22 cellular contexts compared by ENCODE assay signal in the genomic region with DNA sequence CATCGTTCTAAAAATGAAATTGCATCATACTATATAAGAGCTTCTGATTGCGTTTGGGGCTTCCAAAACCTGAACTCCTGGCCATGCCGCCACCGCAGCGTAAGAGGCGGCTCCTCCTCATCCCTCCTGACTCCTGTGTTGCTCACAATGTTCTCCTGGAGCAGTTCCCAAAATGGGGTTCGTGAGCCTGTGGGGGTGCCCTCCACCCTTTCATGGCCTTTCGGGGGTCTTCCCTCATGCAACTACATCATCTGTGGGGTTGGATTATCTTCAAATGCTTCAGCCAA.
A peak's percentile ranks its signal among the peaks of the same experiment; 100 is the strongest.
DNase-seq lines count a peak whose midpoint lies in the region; ATAC-seq, FAIRE-seq and TF ChIP-seq lines count a peak whose summit lies in the region.
"Had no signal": no experiment of that assay in that cellular context is flagged by ENCODE, and none has a peak within 500 bp of the region (broad histone marks: within the 10 kb centered on the region; RNA-seq: fewer than 3 reads in every experiment).

No MANE protein-coding gene starts in this region.

- no peaks in the 10 kb centered on the region for H3K36me3 Mint-ChIP-seq in glutamatergic neuron (ENCODE audit: unreplicated experiment)
- H3K36me3 Mint-ChIP-seq: CD4-positive, alpha-beta memory T cell had no signal

- no peak for DNase-seq in HepG2 (ENCODE audit: low spot score)
- DNase-seq in right lobe of liver = no peak
- DNase-seq in glutamatergic neuron = no peak
- no peak for DNase-seq in NCI-H146 treated with DMSO at 0.1 percent for 48 hours (lab: John Stamatoyannopoulos, UW; ENCODE audit: unreplicated experiment)
- DNase-seq in EL = no peak
- DNase-seq: Caco-2; CD4-positive, alpha-beta memory T cell; DMS 273 treated with DMSO at 0.1 percent for 48 hours; IMR-90; NCI-H1105; NCI-H146; NCI-H748 treated with DMSO at 0.1 percent for 48 hours had no signal

- peaks cover 20% of the 10 kb centered on the region for H3K4me1 Mint-ChIP-seq in glutamatergic neuron (ENCODE audit: low read depth, unreplicated experiment)
- H3K4me1 Mint-ChIP-seq: CD4-positive, alpha-beta memory T cell had no signal

- H3K36me3 ChIP-seq in HepG2 (replicated peaks in 1 of 2; ENCODE audit: control insufficient read depth in 1 of 2, insufficient read depth in 2 of 2, low read length in 2 of 2) = no peaks in the 10 kb centered on the region
- no peaks in the 10 kb centered on the region for H3K36me3 ChIP-seq in right lobe of liver
- H3K36me3 ChIP-seq: BLaER1 had no signal

- no peak overlapping the region for H3K4me3 ChIP-seq in HepG2 (replicated peaks in 1 of 3; ENCODE audit: insufficient read depth in 1 of 3, low read depth in 2 of 3, low read length in 3 of 3)
- H3K4me3 ChIP-seq in right lobe of liver = no peak overlapping the region
- H3K4me3 ChIP-seq: BLaER1 had no signal

- POLR2A ChIA-PET in HepG2 (lab: Yijun Ruan, JAX) = no interaction called here

- H3K9me3 ChIP-seq in HepG2 (ENCODE audit: low read length) (no peaks in the 10 kb centered on the region), right lobe of liver (no peaks in the 10 kb centered on the region)
- H3K9me3 ChIP-seq: Caco-2 had no signal

- H3K4me1 ChIP-seq in HepG2 (ENCODE audit: insufficient read depth, low read length) (no peaks in the 10 kb centered on the region), right lobe of liver (no peaks in the 10 kb centered on the region)
- H3K4me1 ChIP-seq: BLaER1, Caco-2 had no signal

- BruUV-seq in HepG2 (replicated peaks; lab: Mats Ljungman, UMichigan) = no TSS peak

- no peak overlapping the region for H3K4me3 Mint-ChIP-seq in glutamatergic neuron (ENCODE audit: unreplicated experiment)
- H3K4me3 Mint-ChIP-seq: CD4-positive, alpha-beta memory T cell had no signal

- WGBS in HepG2 (ENCODE audit: low lambda C conversion rate) = 50% methylated on average over 8 of the region's 8 CpGs
- 59% methylated on average over 8 of the region's 8 CpGs for WGBS in right lobe of liver (ENCODE audit: insufficient coverage, low coverage, low lambda C conversion rate, missing lambda C conversion rate)

- TF ChIP-seq POLR2A in HepG2 (IDR thresholded peaks at IDR 0.05; ENCODE audit: insufficient read depth in 1 of 2, low read depth in 2 of 2, low read length in 2 of 2) (no peak), right lobe of liver (IDR thresholded peaks at IDR 0.05) (no peak)

- CTCF ChIA-PET in HepG2 (lab: Yijun Ruan, JAX; ENCODE audit: low intra/inter-chr PET ratio, low total read pairs) = no interaction called here

- intact Hi-C loops in HepG2 (cut with micrococcal nuclease; ENCODE audit: unreplicated experiment) (no loop called here), right lobe of liver (cut with DNase I) (no loop called here)

- H4K20me1 ChIP-seq in HepG2 (ENCODE audit: insufficient read depth, low read length) = no peaks in the 10 kb centered on the region
- H4K20me1 ChIP-seq: BLaER1 had no signal

- H3K27me3 ChIP-seq in HepG2 (ENCODE audit: control insufficient read depth in 1 of 2, insufficient read depth in 2 of 2, low read length in 2 of 2) (peaks cover 0 to 5% of the 10 kb centered on the region in 2 experiments; a peak in 2 of 5 replicates), right lobe of liver (no peaks in the 10 kb centered on the region)
- H3K27me3 ChIP-seq: BLaER1 had no signal

- no peak overlapping the region for H2AFZ ChIP-seq in HepG2 (ENCODE audit: low read length)

- TF ChIP-seq EP300 in HepG2 (IDR thresholded peaks at IDR 0.05; ENCODE audit: low read depth in 2 of 2, low read length in 2 of 2) (no peak), HepG2 (CRISPR knock-in tag; IDR thresholded peaks at IDR 0.05; ENCODE audit: borderline replicate concordance) (no peak)

- no peaks in the 10 kb centered on the region for H3K79me2 ChIP-seq in HepG2 (ENCODE audit: insufficient read depth, low read length)

- H3K27ac ChIP-seq in HepG2 (ENCODE audit: extremely low read length, insufficient read depth, low read length) (no peak overlapping the region), right lobe of liver (no peak overlapping the region), angular gyrus (ENCODE audit: low read depth, low read length) (peak overlapping the region; percentile 72)
- H3K27ac ChIP-seq: BLaER1, KMS-11 had no signal

- no peak overlapping the region for H3K9ac ChIP-seq in HepG2 (ENCODE audit: insufficient read depth, low read depth, low read length)
- H3K9ac ChIP-seq: BLaER1, KMS-11 had no signal

- ATAC-seq in HepG2 (no peak), right lobe of liver (no peak), HG03571 (IDR thresholded peaks at IDR 0.05; ENCODE audit: unreplicated experiment) (no peak)
- ATAC-seq: HCT116, Panc1 had no signal

- peaks cover 5% of the 10 kb centered on the region for H3K27me3 Mint-ChIP-seq in glutamatergic neuron (ENCODE audit: unreplicated experiment)

- in situ Hi-C loops in HepG2 (cut with HindIII; ENCODE audit: extremely low pct_ligation_motif_present, low pct_unique_long_range_greater_than_20kb) = no loop called here

- no peak overlapping the region for H3K4me2 ChIP-seq in HepG2 (ENCODE audit: low read depth, low read length)
- H3K4me2 ChIP-seq: BLaER1, KMS-11 had no signal

- no peak for TF ChIP-seq RAD21 in HepG2 (CRISPR knock-in tag; IDR thresholded peaks at IDR 0.05)

- H3K9me3 Mint-ChIP-seq in glutamatergic neuron (ENCODE audit: unreplicated experiment) = peaks cover 5% of the 10 kb centered on the region

- H3K27ac Mint-ChIP-seq in glutamatergic neuron (ENCODE audit: unreplicated experiment) = peak overlapping the region; percentile 25
- H3K27ac Mint-ChIP-seq: CD4-positive, alpha-beta memory T cell had no signal

- no peak for FAIRE-seq in HepG2 (lab: Jason Lieb, UNC)
- FAIRE-seq: G401.6, GM12892, H1, HTR-8/SVneo had no signal

- TF ChIP-seq CTCF in HepG2 (CRISPR knock-in tag; IDR thresholded peaks at IDR 0.05) (no peak), right lobe of liver (IDR thresholded peaks at IDR 0.05) (no peak), glutamatergic neuron (IDR thresholded peaks at IDR 0.05; ENCODE audit: partially characterized antibody, unreplicated experiment) (no peak)

TF ChIP-seq in HepG2, 621 proteins besides CTCF, POLR2A, EP300 and RAD21:
- TF ChIP-seq ZBTB3 (CRISPR knock-in tag; IDR thresholded peaks at IDR 0.05; ENCODE audit: borderline replicate concordance, low read depth) = no peak
- TF ChIP-seq ZKSCAN8 (CRISPR knock-in tag; IDR thresholded peaks at IDR 0.05; ENCODE audit: borderline replicate concordance) = no peak
- no peak for TF ChIP-seq MBNL3 (CRISPR knock-in tag; conservative IDR thresholded peaks at IDR 0.05)
- TF ChIP-seq, protein P1, sequence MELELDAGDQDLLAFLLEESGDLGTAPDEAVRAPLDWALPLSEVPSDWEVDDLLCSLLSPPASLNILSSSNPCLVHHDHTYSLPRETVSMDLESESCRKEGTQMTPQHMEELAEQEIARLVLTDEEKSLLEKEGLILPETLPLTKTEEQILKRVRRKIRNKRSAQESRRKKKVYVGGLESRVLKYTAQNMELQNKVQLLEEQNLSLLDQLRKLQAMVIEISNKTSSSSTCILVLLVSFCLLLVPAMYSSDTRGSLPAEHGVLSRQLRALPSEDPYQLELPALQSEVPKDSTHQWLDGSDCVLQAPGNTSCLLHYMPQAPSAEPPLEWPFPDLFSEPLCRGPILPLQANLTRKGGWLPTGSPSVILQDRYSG (CRISPR knock-in tag; IDR thresholded peaks at IDR 0.05) = no peak
- peak; percentile 41; the same call in 1 of the 2 replicates for TF ChIP-seq CEBPB (IDR thresholded peaks at IDR 0.05; ENCODE audit: borderline replicate concordance, low read depth, low read length)
- TF ChIP-seq, protein P2, sequence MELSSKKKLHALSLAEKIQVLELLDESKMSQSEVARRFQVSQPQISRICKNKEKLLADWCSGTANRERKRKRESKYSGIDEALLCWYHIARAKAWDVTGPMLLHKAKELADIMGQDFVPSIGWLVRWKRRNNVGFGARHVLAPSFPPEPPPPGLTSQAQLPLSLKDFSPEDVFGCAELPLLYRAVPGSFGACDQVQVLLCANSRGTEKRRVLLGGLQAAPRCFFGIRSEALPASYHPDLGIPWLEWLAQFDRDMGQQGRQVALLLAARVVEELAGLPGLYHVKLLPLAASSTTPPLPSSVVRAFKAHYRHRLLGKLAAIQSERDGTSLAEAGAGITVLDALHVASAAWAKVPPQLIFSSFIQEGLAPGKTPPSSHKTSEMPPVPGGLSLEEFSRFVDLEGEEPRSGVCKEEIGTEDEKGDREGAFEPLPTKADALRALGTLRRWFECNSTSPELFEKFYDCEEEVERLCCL (CRISPR knock-in tag; IDR thresholded peaks at IDR 0.05; ENCODE audit: borderline replicate concordance) = no peak
- TF ChIP-seq, protein P3, sequence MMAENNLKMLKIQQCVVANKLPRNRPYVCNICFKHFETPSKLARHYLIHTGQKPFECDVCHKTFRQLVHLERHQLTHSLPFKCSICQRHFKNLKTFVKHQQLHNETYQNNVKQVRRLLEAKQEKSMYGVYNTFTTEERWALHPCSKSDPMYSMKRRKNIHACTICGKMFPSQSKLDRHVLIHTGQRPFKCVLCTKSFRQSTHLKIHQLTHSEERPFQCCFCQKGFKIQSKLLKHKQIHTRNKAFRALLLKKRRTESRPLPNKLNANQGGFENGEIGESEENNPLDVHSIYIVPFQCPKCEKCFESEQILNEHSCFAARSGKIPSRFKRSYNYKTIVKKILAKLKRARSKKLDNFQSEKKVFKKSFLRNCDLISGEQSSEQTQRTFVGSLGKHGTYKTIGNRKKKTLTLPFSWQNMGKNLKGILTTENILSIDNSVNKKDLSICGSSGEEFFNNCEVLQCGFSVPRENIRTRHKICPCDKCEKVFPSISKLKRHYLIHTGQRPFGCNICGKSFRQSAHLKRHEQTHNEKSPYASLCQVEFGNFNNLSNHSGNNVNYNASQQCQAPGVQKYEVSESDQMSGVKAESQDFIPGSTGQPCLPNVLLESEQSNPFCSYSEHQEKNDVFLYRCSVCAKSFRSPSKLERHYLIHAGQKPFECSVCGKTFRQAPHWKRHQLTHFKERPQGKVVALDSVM (CRISPR knock-in tag; IDR thresholded peaks at IDR 0.05) = no peak
TF ChIP-seq in HepG2: peak in this region for 1.
